Comparison of ENCODE assay signal across 8 cellular contexts in genomic region chr5:141382469-141383294, GRCh38. TPM values are rescaled to one million over a fixed set of nuclear protein-coding genes. Genes with fewer than 3 reads are reported as not detected.
DNase-seq lines count a peak whose midpoint lies in the region; ATAC-seq and TF ChIP-seq lines count a peak whose summit lies in the region.
"Had no signal": no experiment of that assay in that cellular context is flagged by ENCODE, and none has a peak within 500 bp of the region (broad histone marks: within the 10 kb centered on the region; RNA-seq: fewer than 3 reads in every experiment).

TSS of gene PCDHGA7 (plus strand) at chr5:141382742. CDS start at chr5:141382900, 158 bp downstream.

- H3K79me2 ChIP-seq in SK-N-SH (ENCODE audit: insufficient read depth): 0 out of 2 replicates have a peak, but pooled peaks cover 5% of the 10 kb centered on the region

- no peaks in the 10 kb centered on the region for H3F3A ChIP-seq in SK-N-SH (replicated peaks; ENCODE audit: insufficient read depth)

- TF ChIP-seq RAD21 in SK-N-SH (IDR thresholded peaks at IDR 0.05; ENCODE audit: low read length): peak; percentile 83

- H3K9me3 ChIP-seq in SK-N-SH (no peaks in the 10 kb centered on the region), skeletal muscle satellite cell (replicated peaks; ENCODE audit: low read length) (peaks cover 7% of the 10 kb centered on the region)

- CTCF ChIA-PET in SK-N-SH (lab: Yijun Ruan, JAX): interaction anchor here (1.0 to 2.2 kb wide), 14 partner anchors 11 to 261 kb away, joined by 3 to 16 read pairs (median 4); partner anchors contain the start of genes PCDHB14 and PCDHB4

- no peaks in the 10 kb centered on the region; a peak in 1 of 4 replicates for H3K4me1 ChIP-seq in SK-N-SH (ENCODE audit: control insufficient read depth in 1 of 2, insufficient read depth in 2 of 2, low read depth in 1 of 2, low read length in 1 of 2)
- no peaks in the 10 kb centered on the region for H3K4me1 ChIP-seq in skeletal muscle satellite cell (ENCODE audit: control insufficient read depth, insufficient read depth, low read length)

- no peaks in the 10 kb centered on the region for H3K9me2 ChIP-seq in SK-N-SH

- ATAC-seq in GM18868 (IDR thresholded peaks at IDR 0.05; ENCODE audit: unreplicated experiment) (peak; percentile 83), GM18909 (IDR thresholded peaks at IDR 0.05; ENCODE audit: poor library complexity, unreplicated experiment) (no peak), GM21576 (IDR thresholded peaks at IDR 0.05; ENCODE audit: unreplicated experiment) (no peak)

- H3K27ac ChIP-seq in SK-N-SH (ENCODE audit: low read depth in 2 of 2, low read length in 1 of 2): peak within 1 kb of the TSS; percentile 55 to 83

- peak; percentile 65 for TF ChIP-seq CTCF in SK-N-SH (IDR thresholded peaks at IDR 0.05)

- POLR2A ChIA-PET in SK-N-SH (lab: Yijun Ruan, JAX): interaction anchor here (1.2 to 1.5 kb wide), 3 partner anchors 62 to 178 kb away, joined by 3 to 6 read pairs (median 4); partner anchors contain the start of gene TAF7

- peak; percentile 70 for DNase-seq in SK-N-SH
- DNase-seq in fibroblast of peridontal ligament (ENCODE audit: extremely low read depth): peak; percentile 52
- DNase-seq in activated CD4-positive, CD25-positive, alpha-beta regulatory T cell (lab: John Stamatoyannopoulos, UW): no peak
- DNase-seq: stimulated activated CD4-positive, alpha-beta T cell treated with anti-CD3 and anti-CD28 coated beads, Interleukin-2, amount 100 ng/mL, for 48 hours had no signal

- H3K27me3 ChIP-seq in SK-N-SH (ENCODE audit: insufficient read depth): no peaks in the 10 kb centered on the region
- no peaks in the 10 kb centered on the region for H3K27me3 ChIP-seq in skeletal muscle satellite cell (ENCODE audit: control insufficient read depth, insufficient read depth, low read length)

- H3K4me3 ChIP-seq in SK-N-SH (ENCODE audit: low read depth in 2 of 2, low read length in 1 of 2): peak within 1 kb of the TSS; percentile 53 to 62
- H3K4me3 ChIP-seq in skeletal muscle satellite cell (ENCODE audit: low read length): peak within 1 kb of the TSS; percentile 74

- H3K9ac ChIP-seq in SK-N-SH (peak within 1 kb of the TSS; percentile 74), skeletal muscle satellite cell (ENCODE audit: low read depth, low read length) (peak within 1 kb of the TSS; percentile 62)

- H4K20me1 ChIP-seq in SK-N-SH (ENCODE audit: insufficient read depth): no peaks in the 10 kb centered on the region

- H3K36me3 ChIP-seq in SK-N-SH (replicated peaks in 1 of 2; ENCODE audit: control insufficient read depth in 1 of 2, insufficient read depth in 2 of 2, low read length in 1 of 2): peaks cover 0 to 4% of the 10 kb centered on the region in 2 experiments
- H3K36me3 ChIP-seq in skeletal muscle satellite cell (ENCODE audit: insufficient read depth, low read length): no peaks in the 10 kb centered on the region

- peak within 1 kb of the TSS; percentile 76 for H2AFZ ChIP-seq in SK-N-SH (ENCODE audit: low read depth)

- H3K4me2 ChIP-seq in SK-N-SH (peak within 1 kb of the TSS; percentile 58), skeletal muscle satellite cell (ENCODE audit: low read length) (peak within 1 kb of the TSS; percentile 57)

- WGBS in SK-N-SH (ENCODE audit: low lambda C conversion rate): 30% methylated on average over 36 of the region's 37 CpGs

- no peak for TF ChIP-seq EP300 in SK-N-SH (IDR thresholded peaks at IDR 0.05; ENCODE audit: borderline replicate concordance in 1 of 2, low read depth in 1 of 2, low read length in 1 of 2)

TF ChIP-seq in SK-N-SH, 30 proteins besides CTCF, POLR2A, EP300 and RAD21:
- TF ChIP-seq, protein P1, sequence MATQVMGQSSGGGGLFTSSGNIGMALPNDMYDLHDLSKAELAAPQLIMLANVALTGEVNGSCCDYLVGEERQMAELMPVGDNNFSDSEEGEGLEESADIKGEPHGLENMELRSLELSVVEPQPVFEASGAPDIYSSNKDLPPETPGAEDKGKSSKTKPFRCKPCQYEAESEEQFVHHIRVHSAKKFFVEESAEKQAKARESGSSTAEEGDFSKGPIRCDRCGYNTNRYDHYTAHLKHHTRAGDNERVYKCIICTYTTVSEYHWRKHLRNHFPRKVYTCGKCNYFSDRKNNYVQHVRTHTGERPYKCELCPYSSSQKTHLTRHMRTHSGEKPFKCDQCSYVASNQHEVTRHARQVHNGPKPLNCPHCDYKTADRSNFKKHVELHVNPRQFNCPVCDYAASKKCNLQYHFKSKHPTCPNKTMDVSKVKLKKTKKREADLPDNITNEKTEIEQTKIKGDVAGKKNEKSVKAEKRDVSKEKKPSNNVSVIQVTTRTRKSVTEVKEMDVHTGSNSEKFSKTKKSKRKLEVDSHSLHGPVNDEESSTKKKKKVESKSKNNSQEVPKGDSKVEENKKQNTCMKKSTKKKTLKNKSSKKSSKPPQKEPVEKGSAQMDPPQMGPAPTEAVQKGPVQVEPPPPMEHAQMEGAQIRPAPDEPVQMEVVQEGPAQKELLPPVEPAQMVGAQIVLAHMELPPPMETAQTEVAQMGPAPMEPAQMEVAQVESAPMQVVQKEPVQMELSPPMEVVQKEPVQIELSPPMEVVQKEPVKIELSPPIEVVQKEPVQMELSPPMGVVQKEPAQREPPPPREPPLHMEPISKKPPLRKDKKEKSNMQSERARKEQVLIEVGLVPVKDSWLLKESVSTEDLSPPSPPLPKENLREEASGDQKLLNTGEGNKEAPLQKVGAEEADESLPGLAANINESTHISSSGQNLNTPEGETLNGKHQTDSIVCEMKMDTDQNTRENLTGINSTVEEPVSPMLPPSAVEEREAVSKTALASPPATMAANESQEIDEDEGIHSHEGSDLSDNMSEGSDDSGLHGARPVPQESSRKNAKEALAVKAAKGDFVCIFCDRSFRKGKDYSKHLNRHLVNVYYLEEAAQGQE (IDR thresholded peaks at IDR 0.05; ENCODE audit: low read depth, low read length): no peak
- TF ChIP-seq RXRA (IDR thresholded peaks at IDR 0.05; ENCODE audit: borderline replicate concordance, low read depth) (no peak), SMC3 (IDR thresholded peaks at IDR 0.05; ENCODE audit: low read depth, low read length) (peak; percentile 60), FOSL2 (IDR thresholded peaks at IDR 0.05; ENCODE audit: borderline replicate concordance, low read depth) (no peak), YY1 (IDR thresholded peaks at IDR 0.05; ENCODE audit: low read depth) (peak; percentile 63; the same call in 1 of the 2 replicates)

RNA-seq across cellular contexts. Expression of gene PCDHGA7, which starts in this region (rescaled TPM):
- 3.4 and 7.8 TPM in 2 replicates for polyA plus RNA-seq in SK-N-SH (2012; rRNA removed)
- polyA plus RNA-seq in SK-N-SH (2012; cell fraction: cytosol; rRNA removed): 5.0 and 6.9 TPM in 2 replicates
- 9.5 and 11.5 TPM in 2 replicates for polyA plus RNA-seq in SK-N-SH (2012; cell fraction: nucleus; rRNA removed)
- total RNA-seq in skeletal muscle satellite cell (2012; rRNA removed): 2.4 and 2.8 TPM in 2 replicates

Comparison
In these comparisons a context has a peak if more than half of its experiments do, and no peak if none do; other contexts are left out.
1. DNase-seq: peak in SK-N-SH (single experiment) and fibroblast of peridontal ligament (single experiment); none in activated CD4-positive, CD25-positive, alpha-beta regulatory T cell (0 of 4).